In genomic region chr12:120799417-120800045, GRCh38 we compare ENCODE assay signal across 1 cellular context.
TF ChIP-seq lines count a peak whose summit lies in the region.

No MANE protein-coding gene starts in this region.

TF ChIP-seq in IMR-90, 13 proteins besides CTCF, POLR2A, EP300 and RAD21 (continued from another document):
- no peak for TF ChIP-seq SMC3 (IDR thresholded peaks at IDR 0.05; ENCODE audit: low read depth, low read length)
- no peak for TF ChIP-seq MAZ (IDR thresholded peaks at IDR 0.05; ENCODE audit: borderline replicate concordance, low read depth, low read length)
- no peak for TF ChIP-seq CHD1 (IDR thresholded peaks at IDR 0.05; ENCODE audit: low read depth, low read length)
- TF ChIP-seq BHLHE40 (IDR thresholded peaks at IDR 0.05; ENCODE audit: low read depth, low read length), result no peak
- TF ChIP-seq FOS (IDR thresholded peaks at IDR 0.05; ENCODE audit: low read depth, low read length), result no peak
- TF ChIP-seq, protein P1, sequence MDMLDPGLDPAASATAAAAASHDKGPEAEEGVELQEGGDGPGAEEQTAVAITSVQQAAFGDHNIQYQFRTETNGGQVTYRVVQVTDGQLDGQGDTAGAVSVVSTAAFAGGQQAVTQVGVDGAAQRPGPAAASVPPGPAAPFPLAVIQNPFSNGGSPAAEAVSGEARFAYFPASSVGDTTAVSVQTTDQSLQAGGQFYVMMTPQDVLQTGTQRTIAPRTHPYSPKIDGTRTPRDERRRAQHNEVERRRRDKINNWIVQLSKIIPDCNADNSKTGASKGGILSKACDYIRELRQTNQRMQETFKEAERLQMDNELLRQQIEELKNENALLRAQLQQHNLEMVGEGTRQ (IDR thresholded peaks at IDR 0.05; ENCODE audit: low read depth, low read length), result no peak
